1 cellular context compared by ENCODE assay signal in the genomic region with DNA sequence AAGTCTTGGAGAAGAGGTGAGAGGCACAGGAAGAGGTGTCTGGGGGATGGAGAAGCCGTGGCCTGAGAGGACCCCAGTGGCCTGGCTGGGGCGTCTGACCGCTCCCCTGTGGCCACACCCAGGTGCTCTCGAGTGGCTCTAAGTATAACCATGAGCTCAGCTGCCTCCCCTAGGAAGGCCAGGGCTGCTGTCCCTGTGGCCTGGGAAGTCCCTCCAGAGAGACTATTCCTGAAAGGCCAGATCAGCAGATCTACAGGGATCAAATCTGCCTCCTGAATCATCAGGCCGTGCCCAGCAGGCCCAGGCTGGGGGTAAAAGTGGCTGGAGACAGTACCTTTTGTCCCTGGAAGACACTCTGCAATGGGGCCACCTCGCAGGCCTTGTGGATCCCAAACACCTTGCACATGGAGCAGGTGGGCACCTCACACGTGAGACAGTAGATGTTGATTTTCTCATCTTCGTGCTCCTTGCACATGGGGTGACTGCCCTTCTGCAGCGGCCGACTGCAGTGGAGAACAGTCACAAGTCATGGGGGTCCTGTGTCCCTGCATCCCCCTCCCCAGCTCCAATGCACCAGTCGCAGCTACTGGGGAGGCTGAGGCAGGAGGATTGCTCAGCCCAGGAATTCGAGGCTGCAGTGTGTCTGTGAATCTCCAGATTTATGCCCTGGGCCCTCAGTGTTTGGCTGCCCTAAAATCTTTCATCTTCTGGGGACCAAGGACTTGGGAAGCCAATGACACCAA.
TF ChIP-seq lines count a peak whose summit lies in the region.

No MANE protein-coding gene starts in this region.

TF ChIP-seq in K562, 482 proteins besides CTCF, POLR2A, EP300 and RAD21 (continued from another document):
- TF ChIP-seq RBFOX2 (IDR thresholded peaks at IDR 0.05; ENCODE audit: low read depth, low read length) (0 out of 2 replicates have a peak, but pooled peaks have one; percentile 24), RFX1 (IDR thresholded peaks at IDR 0.05) (no peak), KAT7 (CRISPR knock-in tag; IDR thresholded peaks at IDR 0.05; ENCODE audit: borderline replicate concordance) (0 out of 2 replicates have a peak, but pooled peaks have one; percentile 46), ZNF282 (CRISPR knock-in tag; IDR thresholded peaks at IDR 0.05) (no peak), NFRKB (IDR thresholded peaks at IDR 0.05; ENCODE audit: low read depth) (no peak), HNRNPUL1 (IDR thresholded peaks at IDR 0.05; ENCODE audit: low read length) (no peak), BRF2 (IDR thresholded peaks at IDR 0.05; ENCODE audit: borderline replicate concordance, insufficient read depth, insufficient read length) (no peak), ZNF316 (IDR thresholded peaks at IDR 0.05) (peak; percentile 31; the same call in 1 of the 2 replicates), ZBTB7A (IDR thresholded peaks at IDR 0.05; ENCODE audit: borderline replicate concordance, control insufficient read depth, low read depth, low read length) (peak; percentile 78; the same call in 1 of the 2 replicates), EZH2 (IDR thresholded peaks at IDR 0.05; ENCODE audit: borderline replicate concordance, low read depth, low read length) (no peak), SMARCA4 (IDR thresholded peaks at IDR 0.05) (no peak), THRA (IDR thresholded peaks at IDR 0.05) (no peak; the same call in 1 of the 2 replicates), SMARCE1 (IDR thresholded peaks at IDR 0.05) (no peak), MTA2 (IDR thresholded peaks at IDR 0.05; ENCODE audit: low read depth) (no peak), ZNF232 (CRISPR knock-in tag; IDR thresholded peaks at IDR 0.05) (no peak), HMGN3 (IDR thresholded peaks at IDR 0.05; ENCODE audit: borderline replicate concordance, extremely low read depth, insufficient read length, low read depth, low read length) (no peak), ZZZ3 (IDR thresholded peaks at IDR 0.05) (no peak), ZFPM2 (CRISPR knock-in tag; IDR thresholded peaks at IDR 0.05) (no peak), E2F1 (CRISPR knock-in tag; IDR thresholded peaks at IDR 0.05) (0 out of 2 replicates have a peak, but pooled peaks have one; percentile 7), COPS2 (conservative IDR thresholded peaks at IDR 0.05) (no peak), POLR2B (IDR thresholded peaks at IDR 0.05; ENCODE audit: low read depth, partially characterized antibody) (no peak), JUN (IDR thresholded peaks at IDR 0.05; ENCODE audit: borderline replicate concordance, low read depth, low read length) (0 out of 2 replicates have a peak, but pooled peaks have one; percentile 20), JUN (CRISPR knock-in tag; IDR thresholded peaks at IDR 0.05; ENCODE audit: borderline replicate concordance) (no peak), LEF1 (IDR thresholded peaks at IDR 0.05) (no peak)
- TF ChIP-seq, protein P1, sequence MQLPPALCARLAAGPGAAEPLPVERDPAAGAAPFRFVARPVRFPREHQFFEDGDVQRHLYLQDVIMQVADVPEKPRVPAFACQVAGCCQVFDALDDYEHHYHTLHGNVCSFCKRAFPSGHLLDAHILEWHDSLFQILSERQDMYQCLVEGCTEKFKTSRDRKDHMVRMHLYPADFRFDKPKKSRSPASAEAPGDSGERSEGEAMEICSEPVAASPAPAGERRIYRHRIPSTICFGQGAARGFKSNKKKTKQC (CRISPR knock-in tag; IDR thresholded peaks at IDR 0.05), result 0 out of 2 replicates have a peak, but pooled peaks have one; percentile 10
- TF ChIP-seq, protein P2, sequence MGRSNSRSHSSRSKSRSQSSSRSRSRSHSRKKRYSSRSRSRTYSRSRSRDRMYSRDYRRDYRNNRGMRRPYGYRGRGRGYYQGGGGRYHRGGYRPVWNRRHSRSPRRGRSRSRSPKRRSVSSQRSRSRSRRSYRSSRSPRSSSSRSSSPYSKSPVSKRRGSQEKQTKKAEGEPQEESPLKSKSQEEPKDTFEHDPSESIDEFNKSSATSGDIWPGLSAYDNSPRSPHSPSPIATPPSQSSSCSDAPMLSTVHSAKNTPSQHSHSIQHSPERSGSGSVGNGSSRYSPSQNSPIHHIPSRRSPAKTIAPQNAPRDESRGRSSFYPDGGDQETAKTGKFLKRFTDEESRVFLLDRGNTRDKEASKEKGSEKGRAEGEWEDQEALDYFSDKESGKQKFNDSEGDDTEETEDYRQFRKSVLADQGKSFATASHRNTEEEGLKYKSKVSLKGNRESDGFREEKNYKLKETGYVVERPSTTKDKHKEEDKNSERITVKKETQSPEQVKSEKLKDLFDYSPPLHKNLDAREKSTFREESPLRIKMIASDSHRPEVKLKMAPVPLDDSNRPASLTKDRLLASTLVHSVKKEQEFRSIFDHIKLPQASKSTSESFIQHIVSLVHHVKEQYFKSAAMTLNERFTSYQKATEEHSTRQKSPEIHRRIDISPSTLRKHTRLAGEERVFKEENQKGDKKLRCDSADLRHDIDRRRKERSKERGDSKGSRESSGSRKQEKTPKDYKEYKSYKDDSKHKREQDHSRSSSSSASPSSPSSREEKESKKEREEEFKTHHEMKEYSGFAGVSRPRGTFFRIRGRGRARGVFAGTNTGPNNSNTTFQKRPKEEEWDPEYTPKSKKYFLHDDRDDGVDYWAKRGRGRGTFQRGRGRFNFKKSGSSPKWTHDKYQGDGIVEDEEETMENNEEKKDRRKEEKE (IDR thresholded peaks at IDR 0.05; ENCODE audit: borderline replicate concordance in 1 of 2, control insufficient read depth in 1 of 2, low read depth in 2 of 2, low read length in 1 of 2), result no peak
- TF ChIP-seq, protein P3, sequence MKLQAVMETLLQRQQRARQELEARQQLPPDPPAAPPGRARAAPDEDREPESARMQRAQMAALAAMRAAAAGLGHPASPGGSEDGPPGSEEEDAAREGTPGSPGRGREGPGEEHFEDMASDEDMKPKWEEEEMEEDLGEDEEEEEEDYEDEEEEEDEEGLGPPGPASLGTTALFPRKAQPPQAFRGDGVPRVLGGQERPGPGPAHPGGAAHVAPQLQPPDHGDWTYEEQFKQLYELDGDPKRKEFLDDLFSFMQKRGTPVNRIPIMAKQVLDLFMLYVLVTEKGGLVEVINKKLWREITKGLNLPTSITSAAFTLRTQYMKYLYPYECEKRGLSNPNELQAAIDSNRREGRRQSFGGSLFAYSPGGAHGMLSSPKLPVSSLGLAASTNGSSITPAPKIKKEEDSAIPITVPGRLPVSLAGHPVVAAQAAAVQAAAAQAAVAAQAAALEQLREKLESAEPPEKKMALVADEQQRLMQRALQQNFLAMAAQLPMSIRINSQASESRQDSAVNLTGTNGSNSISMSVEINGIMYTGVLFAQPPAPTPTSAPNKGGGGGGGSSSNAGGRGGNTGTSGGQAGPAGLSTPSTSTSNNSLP (IDR thresholded peaks at IDR 0.05; ENCODE audit: borderline replicate concordance, low read depth, low read length), result no peak
- TF ChIP-seq, protein P4, sequence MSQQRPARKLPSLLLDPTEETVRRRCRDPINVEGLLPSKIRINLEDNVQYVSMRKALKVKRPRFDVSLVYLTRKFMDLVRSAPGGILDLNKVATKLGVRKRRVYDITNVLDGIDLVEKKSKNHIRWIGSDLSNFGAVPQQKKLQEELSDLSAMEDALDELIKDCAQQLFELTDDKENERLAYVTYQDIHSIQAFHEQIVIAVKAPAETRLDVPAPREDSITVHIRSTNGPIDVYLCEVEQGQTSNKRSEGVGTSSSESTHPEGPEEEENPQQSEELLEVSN (IDR thresholded peaks at IDR 0.05; ENCODE audit: borderline replicate concordance in 1 of 2, extremely low read depth in 1 of 2, insufficient read depth in 1 of 2, insufficient read length in 1 of 2, low read depth in 1 of 2, low read length in 1 of 2, poor library complexity in 1 of 2, severe bottlenecking in 1 of 2), result peak in 1 of 2 experiments; percentile 21
- TF ChIP-seq, protein P5, sequence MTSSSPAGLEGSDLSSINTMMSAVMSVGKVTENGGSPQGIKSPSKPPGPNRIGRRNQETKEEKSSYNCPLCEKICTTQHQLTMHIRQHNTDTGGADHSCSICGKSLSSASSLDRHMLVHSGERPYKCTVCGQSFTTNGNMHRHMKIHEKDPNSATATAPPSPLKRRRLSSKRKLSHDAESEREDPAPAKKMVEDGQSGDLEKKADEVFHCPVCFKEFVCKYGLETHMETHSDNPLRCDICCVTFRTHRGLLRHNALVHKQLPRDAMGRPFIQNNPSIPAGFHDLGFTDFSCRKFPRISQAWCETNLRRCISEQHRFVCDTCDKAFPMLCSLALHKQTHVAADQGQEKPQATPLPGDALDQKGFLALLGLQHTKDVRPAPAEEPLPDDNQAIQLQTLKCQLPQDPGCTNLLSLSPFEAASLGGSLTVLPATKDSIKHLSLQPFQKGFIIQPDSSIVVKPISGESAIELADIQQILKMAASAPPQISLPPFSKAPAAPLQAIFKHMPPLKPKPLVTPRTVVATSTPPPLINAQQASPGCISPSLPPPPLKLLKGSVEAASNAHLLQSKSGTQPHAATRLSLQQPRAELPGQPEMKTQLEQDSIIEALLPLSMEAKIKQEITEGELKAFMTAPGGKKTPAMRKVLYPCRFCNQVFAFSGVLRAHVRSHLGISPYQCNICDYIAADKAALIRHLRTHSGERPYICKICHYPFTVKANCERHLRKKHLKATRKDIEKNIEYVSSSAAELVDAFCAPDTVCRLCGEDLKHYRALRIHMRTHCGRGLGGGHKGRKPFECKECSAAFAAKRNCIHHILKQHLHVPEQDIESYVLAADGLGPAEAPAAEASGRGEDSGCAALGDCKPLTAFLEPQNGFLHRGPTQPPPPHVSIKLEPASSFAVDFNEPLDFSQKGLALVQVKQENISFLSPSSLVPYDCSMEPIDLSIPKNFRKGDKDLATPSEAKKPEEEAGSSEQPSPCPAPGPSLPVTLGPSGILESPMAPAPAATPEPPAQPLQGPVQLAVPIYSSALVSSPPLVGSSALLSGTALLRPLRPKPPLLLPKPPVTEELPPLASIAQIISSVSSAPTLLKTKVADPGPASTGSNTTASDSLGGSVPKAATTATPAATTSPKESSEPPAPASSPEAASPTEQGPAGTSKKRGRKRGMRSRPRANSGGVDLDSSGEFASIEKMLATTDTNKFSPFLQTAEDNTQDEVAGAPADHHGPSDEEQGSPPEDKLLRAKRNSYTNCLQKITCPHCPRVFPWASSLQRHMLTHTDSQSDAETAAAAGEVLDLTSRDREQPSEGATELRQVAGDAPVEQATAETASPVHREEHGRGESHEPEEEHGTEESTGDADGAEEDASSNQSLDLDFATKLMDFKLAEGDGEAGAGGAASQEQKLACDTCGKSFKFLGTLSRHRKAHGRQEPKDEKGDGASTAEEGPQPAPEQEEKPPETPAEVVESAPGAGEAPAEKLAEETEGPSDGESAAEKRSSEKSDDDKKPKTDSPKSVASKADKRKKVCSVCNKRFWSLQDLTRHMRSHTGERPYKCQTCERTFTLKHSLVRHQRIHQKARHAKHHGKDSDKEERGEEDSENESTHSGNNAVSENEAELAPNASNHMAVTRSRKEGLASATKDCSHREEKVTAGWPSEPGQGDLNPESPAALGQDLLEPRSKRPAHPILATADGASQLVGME (CRISPR knock-in tag; IDR thresholded peaks at IDR 0.05), result no peak
